In genomic region chr7:81632418-81632817, GRCh38 we compare ENCODE assay signal across 29 cellular contexts.
DNase-seq lines count a peak whose midpoint lies in the region; ATAC-seq, FAIRE-seq and TF ChIP-seq lines count a peak whose summit lies in the region.
"Had no signal": no experiment of that assay in that cellular context is flagged by ENCODE, and none has a peak within 500 bp of the region (broad histone marks: within the 10 kb centered on the region; RNA-seq: fewer than 3 reads in every experiment).

No MANE protein-coding gene starts in this region.

- no peak for TF ChIP-seq RAD21 in GM12878 (IDR thresholded peaks at IDR 0.05; ENCODE audit: insufficient read depth, low read depth, low read length)

- H3K27me3 ChIP-seq in GM23338 (ENCODE audit: insufficient read depth) (no peaks in the 10 kb centered on the region), KMS-11 (ENCODE audit: insufficient read depth, low read depth) (no peaks in the 10 kb centered on the region), GM12878 (replicated peaks in 1 of 2; ENCODE audit: control insufficient read depth in 2 of 2, insufficient read depth in 2 of 2, low read length in 1 of 2) (no peaks in the 10 kb centered on the region)
- H3K27me3 ChIP-seq: right lobe of liver, vagina had no signal

- H3K27ac ChIP-seq in GM23338 (ENCODE audit: low read depth) = no peak overlapping the region
- no peak overlapping the region for H3K27ac ChIP-seq in KMS-11
- no peak overlapping the region for H3K27ac ChIP-seq in GM12878 (ENCODE audit: control insufficient read depth, insufficient read depth)
- H3K27ac ChIP-seq: HL-60, right lobe of liver, thoracic aorta, vagina had no signal

- no peaks in the 10 kb centered on the region for H3K9me2 ChIP-seq in GM23338 (ENCODE audit: insufficient read depth)

- ATAC-seq in GM23338 (no peak), GM12878 (no peak; the same call in 2 of the 3 replicates), HG03457 (IDR thresholded peaks at IDR 0.05; ENCODE audit: unreplicated experiment) (no peak)
- no peak for ATAC-seq in natural killer cell treated with Interleukin-12 subunit alpha and Interleukin-12 subunit beta and Interleukin-15 and Interleukin-18, amount 100 ng/mL, for 72 hours
- ATAC-seq: right lobe of liver had no signal

- no peak for TF ChIP-seq EP300 in GM12878 (IDR thresholded peaks at IDR 0.05; ENCODE audit: borderline replicate concordance in 1 of 2, control insufficient read depth in 1 of 2, low read depth in 2 of 2, low read length in 2 of 2)

- BruUV-seq in GM12878 (replicated peaks; lab: Mats Ljungman, UMichigan) = no TSS peak

- in situ Hi-C loops in GM12878 (cut with MboI) = no loop called here

- H3K4me1 ChIP-seq in GM23338 (ENCODE audit: insufficient read depth) (no peaks in the 10 kb centered on the region), KMS-11 (ENCODE audit: low read depth, poor library complexity, severe bottlenecking) (peaks cover 85% of the 10 kb centered on the region), GM12878 (ENCODE audit: control insufficient read depth, insufficient read depth, low read length) (no peaks in the 10 kb centered on the region)
- H3K4me1 ChIP-seq: Caco-2, right lobe of liver, vagina had no signal

- POLR2A ChIA-PET in GM12878 (lab: Charles Lee) = no interaction called here

- no peaks in the 10 kb centered on the region; the same call in 2 of the 3 replicates for H3K9me3 Mint-ChIP-seq in GM23338
- H3K9me3 Mint-ChIP-seq in natural killer cell treated with Interleukin-12 subunit alpha and Interleukin-12 subunit beta and Interleukin-15 and Interleukin-18, amount 100 ng/mL, for 72 hours = peaks cover 4% of the 10 kb centered on the region
- H3K9me3 Mint-ChIP-seq: activated T-helper 2 cell treated with anti-CD3 and anti-CD28 coated beads, Interferon-gamma antibody, Interleukin-2, Interleukin-4, amounts not matched to agents 10 μg/mL and 5 μg/mL and 100 μg/mL, durations not matched to agents 14 hours and 24 hours and 36 hours; nephron had no signal

- TF ChIP-seq CTCF in GM23338 (conservative IDR thresholded peaks at IDR 0.05; ENCODE audit: low read depth in 2 of 2) (no peak), KMS-11 (conservative IDR thresholded peaks at IDR 0.05; ENCODE audit: low read depth, low read length) (no peak), GM12878 (IDR thresholded peaks at IDR 0.05 in 2 of 3, conservative IDR thresholded peaks at IDR 0.05 in 1 of 3; ENCODE audit: control insufficient read depth in 2 of 3, extremely low read depth in 1 of 3, insufficient read depth in 1 of 3, low read depth in 3 of 3, low read length in 3 of 3) (no peak)

- 22% methylated on average over 1 of the region's 1 CpG for WGBS in GM12878 (ENCODE audit: insufficient coverage, insufficient replicate concordance, low lambda C conversion rate, missing lambda C conversion rate)

- no peaks in the 10 kb centered on the region for H3F3A ChIP-seq in GM23338 (replicated peaks; ENCODE audit: low read depth)

- H3K9ac ChIP-seq in KMS-11 (no peak overlapping the region), GM12878 (ENCODE audit: control insufficient read depth, insufficient read depth, low read length) (no peak overlapping the region)

- H3K4me3 ChIP-seq in GM23338 = no peak overlapping the region
- no peak overlapping the region for H3K4me3 ChIP-seq in KMS-11 (IDR thresholded peaks at IDR 0.05; ENCODE audit: insufficient read depth, low read depth, low read length)
- H3K4me3 ChIP-seq in GM12878 = no peak overlapping the region
- H3K4me3 ChIP-seq: right lobe of liver, thoracic aorta, vagina had no signal

- no peaks in the 10 kb centered on the region for H3K27me3 Mint-ChIP-seq in GM23338 (ENCODE audit: insufficient read depth, low read depth, poor library complexity)
- H3K27me3 Mint-ChIP-seq in natural killer cell treated with Interleukin-12 subunit alpha and Interleukin-12 subunit beta and Interleukin-15 and Interleukin-18, amount 100 ng/mL, for 72 hours = no peaks in the 10 kb centered on the region
- H3K27me3 Mint-ChIP-seq: activated B cell treated with CpG ODN at 0.5 μM for 24 hours; activated naive CD8-positive, alpha-beta T cell had no signal

- no peaks in the 10 kb centered on the region for H3K9me3 ChIP-seq in GM12878 (replicated peaks; ENCODE audit: control insufficient read depth, insufficient read depth, low read length)
- H3K9me3 ChIP-seq: Caco-2, right lobe of liver, thoracic aorta, vagina had no signal

- intact Hi-C loops in GM12878 (cut with micrococcal nuclease; ENCODE audit: unreplicated experiment) = no loop called here

- no peak overlapping the region for H3K4me2 ChIP-seq in GM23338
- peak overlapping the region; percentile 36 for H3K4me2 ChIP-seq in KMS-11
- H3K4me2 ChIP-seq in GM12878 (ENCODE audit: control insufficient read depth, insufficient read depth) = no peak overlapping the region

- H4K20me1 ChIP-seq in GM23338 (replicated peaks; ENCODE audit: insufficient read depth) (no peaks in the 10 kb centered on the region), KMS-11 (ENCODE audit: insufficient read depth) (no peaks in the 10 kb centered on the region), GM12878 (ENCODE audit: control insufficient read depth, insufficient read depth) (no peaks in the 10 kb centered on the region)

- no peaks in the 10 kb centered on the region; the same call in 2 of the 3 replicates for H3K36me3 Mint-ChIP-seq in GM23338 (ENCODE audit: low read depth)
- H3K36me3 Mint-ChIP-seq in natural killer cell treated with Interleukin-12 subunit alpha and Interleukin-12 subunit beta and Interleukin-15 and Interleukin-18, amount 100 ng/mL, for 72 hours = no peaks in the 10 kb centered on the region
- H3K36me3 Mint-ChIP-seq: activated naive CD8-positive, alpha-beta T cell had no signal

- CTCF ChIA-PET in GM12878 (lab: Yijun Ruan, JAX) = no interaction called here

- FAIRE-seq in GM12878 (lab: Jason Lieb, UNC) = no peak
- FAIRE-seq: endothelial cell of umbilical vein had no signal

- H3K36me3 ChIP-seq in GM23338 (ENCODE audit: insufficient read depth) (no peaks in the 10 kb centered on the region), KMS-11 (ENCODE audit: insufficient read depth) (no peaks in the 10 kb centered on the region), GM12878 (ENCODE audit: control insufficient read depth in 2 of 2, insufficient read depth in 2 of 2, low read length in 1 of 2) (no peaks in the 10 kb centered on the region)
- H3K36me3 ChIP-seq: right lobe of liver, thoracic aorta, vagina had no signal

- TF ChIP-seq POLR2A in GM12878 (IDR thresholded peaks at IDR 0.05; ENCODE audit: low read depth, low read length) = no peak

- H3K4me3 Mint-ChIP-seq in GM23338 = no peak overlapping the region
- no peak overlapping the region for H3K4me3 Mint-ChIP-seq in natural killer cell treated with Interleukin-12 subunit alpha and Interleukin-12 subunit beta and Interleukin-15 and Interleukin-18, amount 100 ng/mL, for 72 hours
- H3K4me3 Mint-ChIP-seq: activated B cell treated with CpG ODN at 0.5 μM for 24 hours; activated naive CD8-positive, alpha-beta T cell; nephron had no signal

- RAD21 ChIA-PET in GM12878 (lab: Charles Lee; ENCODE audit: unreplicated experiment) = no interaction called here

- peak; percentile 54 for DNase-seq in GM23338 (ENCODE audit: low spot score)
- no peak for DNase-seq in GM12878 (ENCODE audit: low read depth, low spot score)
- DNase-seq in iris pigment epithelial cell (ENCODE audit: low read depth) = peak; percentile 45
- DNase-seq in stimulated activated CD4-positive, alpha-beta T cell treated with anti-CD3 and anti-CD28 coated beads, Interleukin-15, amount 100 ng/mL, for 24 hours = no peak
- no peak for DNase-seq in NCI-H2196 (lab: John Stamatoyannopoulos, UW; ENCODE audit: unreplicated experiment)
- no peak for DNase-seq in natural killer cell treated with Interleukin-12 subunit alpha and Interleukin-12 subunit beta and Interleukin-15 and Interleukin-18, amount 100 ng/mL, for 72 hours (ENCODE audit: low spot score)
- DNase-seq: activated B cell treated with CpG ODN at 0.5 μM for 24 hours; activated CD4-positive, alpha-beta T cell treated with anti-CD3 and anti-CD28 coated beads, Interleukin-2, amount 50 U/mL, for 48 hours; activated CD8-positive, alpha-beta memory T cell treated with anti-CD3 and anti-CD28 coated beads, Interleukin-2, amount 50 U/mL, for 48 hours; aorta; C1 segment of cervical spinal cord; Caco-2; cerebellar nuclear complex; DMS79; head of caudate nucleus; NCI-H1694 treated with DMSO at 0.1 percent for 48 hours; right lobe of liver; stimulated activated CD4-positive, alpha-beta T cell treated with anti-CD3 and anti-CD28 coated beads, Interleukin-12 subunit alpha, Interleukin-12 subunit beta, amount 100 ng/mL, for 4 hours; stimulated activated naive CD4-positive, alpha-beta T cell treated with Interleukin-2 at 50 U/mL for 16 hours; T-helper 9 cell had no signal

- peak overlapping the region; percentile 79 for H3K27ac Mint-ChIP-seq in GM23338
- no peak overlapping the region for H3K27ac Mint-ChIP-seq in natural killer cell treated with Interleukin-12 subunit alpha and Interleukin-12 subunit beta and Interleukin-15 and Interleukin-18, amount 100 ng/mL, for 72 hours
- H3K27ac Mint-ChIP-seq: activated B cell treated with CpG ODN at 0.5 μM for 24 hours; activated naive CD8-positive, alpha-beta T cell; activated T-helper 2 cell treated with anti-CD3 and anti-CD28 coated beads, Interferon-gamma antibody, Interleukin-2, Interleukin-4, amounts not matched to agents 10 μg/mL and 5 μg/mL and 100 μg/mL, durations not matched to agents 14 hours and 24 hours and 36 hours; nephron had no signal

- no peaks in the 10 kb centered on the region for H3K79me2 ChIP-seq in GM23338 (replicated peaks; ENCODE audit: insufficient read depth)
- no peaks in the 10 kb centered on the region for H3K79me2 ChIP-seq in KMS-11 (ENCODE audit: insufficient read depth, low read depth)
- H3K79me2 ChIP-seq in GM12878 (ENCODE audit: control insufficient read depth, insufficient read depth, low read length) = no peaks in the 10 kb centered on the region

- peaks cover 4% of the 10 kb centered on the region; the same call in 2 of the 3 replicates for H3K4me1 Mint-ChIP-seq in GM23338
- H3K4me1 Mint-ChIP-seq in natural killer cell treated with Interleukin-12 subunit alpha and Interleukin-12 subunit beta and Interleukin-15 and Interleukin-18, amount 100 ng/mL, for 72 hours (ENCODE audit: low read depth in 2 of 2) = no peaks in the 10 kb centered on the region
- H3K4me1 Mint-ChIP-seq: activated B cell treated with CpG ODN at 0.5 μM for 24 hours, nephron had no signal

- H2AFZ ChIP-seq in GM23338 (no peak overlapping the region), KMS-11 (ENCODE audit: low read depth) (no peak overlapping the region), GM12878 (ENCODE audit: control insufficient read depth, low read depth, low read length) (no peak overlapping the region)

- SMC1A ChIA-PET in GM12878 (lab: Charles Lee; ENCODE audit: uncharacterized antibody, unreplicated experiment) = interaction anchor here (0.7 to 1.5 kb wide), 3 partner anchors 9 to 69 kb away, joined by 3 to 4 read pairs (median 4); no protein-coding TSS in a partner anchor

TF ChIP-seq in GM23338, 12 proteins besides CTCF, POLR2A, EP300 and RAD21 (continues in another document):
- TF ChIP-seq CREB1 (CRISPR knock-in tag; IDR thresholded peaks at IDR 0.05; ENCODE audit: low read depth) = no peak
- TF ChIP-seq JUNB (IDR thresholded peaks at IDR 0.05; ENCODE audit: unreplicated experiment) = no peak

TF ChIP-seq in GM12878, 131 proteins besides CTCF, POLR2A, EP300 and RAD21 (continues in another document):
- no peak for TF ChIP-seq BMI1 (IDR thresholded peaks at IDR 0.05; ENCODE audit: borderline replicate concordance)

Comparison
In these comparisons a context has a peak if more than half of its experiments do, and no peak if none do; other contexts are left out.
1. DNase-seq: peak in GM23338 (single experiment) and iris pigment epithelial cell (single experiment); none in GM12878 (single experiment), stimulated activated CD4-positive, alpha-beta T cell treated with anti-CD3 and anti-CD28 coated beads, Interleukin-15, amount 100 ng/mL, for 24 hours (single experiment), NCI-H2196 (single experiment) and natural killer cell treated with Interleukin-12 subunit alpha and Interleukin-12 subunit beta and Interleukin-15 and Interleukin-18, amount 100 ng/mL, for 72 hours (single experiment).